8 cellular contexts compared by ENCODE assay signal in the genomic region with DNA sequence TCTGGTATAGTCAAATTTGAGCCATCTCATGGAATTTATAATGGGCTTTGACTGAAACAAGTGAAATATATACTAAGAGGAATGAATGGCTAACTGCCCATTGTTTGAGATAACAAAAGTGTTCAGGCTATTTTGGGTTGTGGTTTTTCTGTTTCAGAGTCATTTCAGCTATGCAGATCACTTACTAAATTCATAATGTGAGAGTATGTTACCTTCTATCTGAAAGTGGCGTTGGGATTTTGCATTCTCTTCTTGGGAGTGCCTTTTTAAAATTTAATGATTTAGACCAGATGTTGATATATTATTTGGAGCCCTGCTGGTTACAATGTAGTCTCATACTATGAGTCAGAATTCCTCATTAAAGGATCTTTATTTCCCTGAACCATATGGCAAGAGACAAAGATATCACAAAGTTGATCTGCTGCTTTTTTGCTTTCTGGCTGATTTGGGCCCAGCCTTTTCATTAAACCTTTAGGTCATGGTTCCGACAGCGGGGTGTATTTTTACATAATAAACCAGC. TPM values are rescaled to one million over a fixed set of nuclear protein-coding genes. Genes with fewer than 3 reads are reported as not detected.
DNase-seq lines count a peak whose midpoint lies in the region; ATAC-seq and TF ChIP-seq lines count a peak whose summit lies in the region.
"Had no signal": no experiment of that assay in that cellular context is flagged by ENCODE, and none has a peak within 500 bp of the region (broad histone marks: within the 10 kb centered on the region; RNA-seq: fewer than 3 reads in every experiment).

No MANE protein-coding gene starts in this region.

- peaks cover 3 to 74% of the 10 kb centered on the region in 2 donors for H3K4me1 ChIP-seq in ascending aorta
- H3K4me1 ChIP-seq in skeletal muscle satellite cell (ENCODE audit: control insufficient read depth, insufficient read depth, low read length), result peaks cover 58% of the 10 kb centered on the region
- peaks cover 33% of the 10 kb centered on the region for H3K4me1 ChIP-seq in testis

- peak; percentile 57 for ATAC-seq in GM18858 (IDR thresholded peaks at IDR 0.05; ENCODE audit: unreplicated experiment)
- ATAC-seq in HG03432 (IDR thresholded peaks at IDR 0.05; ENCODE audit: unreplicated experiment), result peak; percentile 77

- H3K27me3 ChIP-seq in ascending aorta, result no peaks in the 10 kb centered on the region
- H3K27me3 ChIP-seq in skeletal muscle satellite cell (ENCODE audit: control insufficient read depth, insufficient read depth, low read length), result no peaks in the 10 kb centered on the region
- H3K27me3 ChIP-seq in testis, result no peaks in the 10 kb centered on the region
- H3K27me3 ChIP-seq: ovary had no signal

- peak overlapping the region; percentile 55 for H3K9ac ChIP-seq in skeletal muscle satellite cell (ENCODE audit: low read depth, low read length)

- intact Hi-C loops in ascending aorta (cut with DNase I) (no loop called here), testis (cut with DNase I; ENCODE audit: low total_unique reads) (no loop called here)

- DNase-seq in ascending aorta (ENCODE audit: low spot score in 2 of 2) (no peak), testis (no peak), HuH-7.5 (ENCODE audit: low spot score) (no peak), NCI-H345 treated with DMSO at 0.1 percent for 48 hours (lab: John Stamatoyannopoulos, UW; ENCODE audit: unreplicated experiment) (no peak)
- DNase-seq: ovary had no signal

- peak overlapping the region; percentile 38 for H3K4me2 ChIP-seq in skeletal muscle satellite cell (ENCODE audit: low read length)

- TF ChIP-seq POLR2A in testis (IDR thresholded peaks at IDR 0.05), result no peak

- no peak for TF ChIP-seq CTCF in ascending aorta (IDR thresholded peaks at IDR 0.05)
- TF ChIP-seq CTCF in testis (IDR thresholded peaks at IDR 0.05), result no peak

- H3K36me3 ChIP-seq in ascending aorta, result no peaks in the 10 kb centered on the region
- peaks cover 39% of the 10 kb centered on the region for H3K36me3 ChIP-seq in skeletal muscle satellite cell (ENCODE audit: insufficient read depth, low read length)
- H3K36me3 ChIP-seq in testis (ENCODE audit: low read depth, missing control alignments), result no peaks in the 10 kb centered on the region
- H3K36me3 ChIP-seq: ovary had no signal

- peak overlapping the region; percentile 29 to 63 for H3K27ac ChIP-seq in ascending aorta
- no peak overlapping the region for H3K27ac ChIP-seq in testis
- H3K27ac ChIP-seq: ovary had no signal

- 56 to 61% methylated on average over 3 of the region's 3 CpGs for WGBS in testis, 2 donors

- H3K9me3 ChIP-seq in ascending aorta, result no peaks in the 10 kb centered on the region
- H3K9me3 ChIP-seq in skeletal muscle satellite cell (replicated peaks; ENCODE audit: low read length), result no peaks in the 10 kb centered on the region
- H3K9me3 ChIP-seq in testis, result no peaks in the 10 kb centered on the region
- H3K9me3 ChIP-seq: ovary had no signal

- H3K4me3 ChIP-seq in ascending aorta, result no peak overlapping the region
- peak overlapping the region; percentile 2 for H3K4me3 ChIP-seq in skeletal muscle satellite cell (ENCODE audit: low read length)
- no peak overlapping the region for H3K4me3 ChIP-seq in testis
- H3K4me3 ChIP-seq: ovary had no signal

RNA-seq across cellular contexts. Expression of gene VCL, which starts 10.4 kb away (rescaled TPM):
- total RNA-seq in ascending aorta (333 TPM), testis (100 to 1,000 TPM; 267 to 272 TPM)
- total RNA-seq in skeletal muscle satellite cell (2012; rRNA removed), result 116 and 137 TPM in 2 replicates
- polyA plus RNA-seq in testis (ENCODE audit: insufficient read depth, low read depth, low replicate concordance), result 106 TPM

Comparison
In these comparisons a context has a peak if more than half of its experiments do, and no peak if none do; other contexts are left out.
1. H3K27ac ChIP-seq: peak in ascending aorta (2 of 2); none in testis (0 of 2).